In genomic region chr2:139946690-139947089, GRCh38 we compare ENCODE assay signal across 23 cellular contexts.
DNase-seq lines count a peak whose midpoint lies in the region; ATAC-seq and TF ChIP-seq lines count a peak whose summit lies in the region.
"Had no signal": no experiment of that assay in that cellular context is flagged by ENCODE, and none has a peak within 500 bp of the region (broad histone marks: within the 10 kb centered on the region; RNA-seq: fewer than 3 reads in every experiment).

No MANE protein-coding gene starts in this region.

- POLR2A ChIA-PET in activated CD8-positive, alpha-beta T cell treated with anti-CD3 and anti-CD28 coated beads, Interleukin-2, amount 10 ng/mL, durations not matched to agents 7 days and 5 days (lab: Charles Lee) = no interaction called here

- peak; percentile 3 for DNase-seq in cerebellar cortex (ENCODE audit: low spot score)
- no peak for DNase-seq in neural crest cell (ENCODE audit: low read depth, low spot score)
- DNase-seq in activated CD8-positive, alpha-beta T cell treated with anti-CD3 and anti-CD28 coated beads, Interleukin-2, amount 10 ng/mL, durations not matched to agents 7 days and 5 days = no peak
- DNase-seq: activated CD4-positive, alpha-beta T cell treated with anti-CD3 and anti-CD28 coated beads for 48 hours; activated naive CD8-positive, alpha-beta T cell treated with anti-CD3 and anti-CD28 coated beads, Interleukin-2, amount 50 U/mL, for 24 hours; dermis blood vessel endothelial cell; KG1; left ventricle myocardium inferior; NCI-H1092 treated with DMSO at 0.1 percent for 48 hours; NCI-H2081 treated with DMSO at 0.1 percent for 48 hours; NCI-H524 treated with DMSO at 0.1 percent for 48 hours; psoas muscle; small intestine; stimulated activated CD4-positive, alpha-beta T cell treated with anti-CD3 and anti-CD28 coated beads, Interleukin-4, amount 100 ng/mL, for 1 hour; stomach; upper lobe of left lung had no signal

- TF ChIP-seq CTCF in GM12872 (IDR thresholded peaks at IDR 0.05; ENCODE audit: insufficient read depth, low read depth, low read length) (peak; percentile 12; the same call in 1 of the 3 replicates), LNCAP (IDR thresholded peaks at IDR 0.05) (peak; percentile 54), neural crest cell (conservative IDR thresholded peaks at IDR 0.05) (peak; percentile 29)

- peaks cover 8% of the 10 kb centered on the region for H3K9me3 Mint-ChIP-seq in neural crest cell
- H3K9me3 Mint-ChIP-seq in activated CD8-positive, alpha-beta T cell treated with anti-CD3 and anti-CD28 coated beads, Interleukin-2, amount 10 ng/mL, durations not matched to agents 7 days and 5 days (ENCODE audit: insufficient read depth) = peaks cover 16% of the 10 kb centered on the region

- H3K27ac Mint-ChIP-seq in neural crest cell (ENCODE audit: unreplicated experiment) = no peak overlapping the region
- H3K27ac Mint-ChIP-seq in activated CD8-positive, alpha-beta T cell treated with anti-CD3 and anti-CD28 coated beads, Interleukin-2, amount 10 ng/mL, durations not matched to agents 7 days and 5 days = no peak overlapping the region
- H3K27ac Mint-ChIP-seq: activated naive CD8-positive, alpha-beta T cell treated with anti-CD3 and anti-CD28 coated beads, Interleukin-2, amount 50 U/mL, for 24 hours; activated T-helper 2 cell treated with anti-CD3 and anti-CD28 coated beads, Interferon-gamma antibody, Interleukin-2, Interleukin-4, amounts not matched to agents 10 μg/mL and 5 μg/mL and 100 μg/mL, durations not matched to agents 14 hours and 24 hours and 36 hours; B cell had no signal

- H3K4me1 Mint-ChIP-seq in neural crest cell = no peaks in the 10 kb centered on the region
- no peaks in the 10 kb centered on the region for H3K4me1 Mint-ChIP-seq in activated CD8-positive, alpha-beta T cell treated with anti-CD3 and anti-CD28 coated beads, Interleukin-2, amount 10 ng/mL, durations not matched to agents 7 days and 5 days (ENCODE audit: low read depth)
- H3K4me1 Mint-ChIP-seq: activated naive CD8-positive, alpha-beta T cell treated with anti-CD3 and anti-CD28 coated beads, Interleukin-2, amount 50 U/mL, for 24 hours; B cell had no signal

- ATAC-seq in GM21447 (IDR thresholded peaks at IDR 0.05; ENCODE audit: unreplicated experiment) (no peak), GM18868 (IDR thresholded peaks at IDR 0.05; ENCODE audit: unreplicated experiment) (no peak)
- ATAC-seq in activated CD8-positive, alpha-beta T cell treated with anti-CD3 and anti-CD28 coated beads, Interleukin-2, amount 10 ng/mL, durations not matched to agents 7 days and 5 days = no peak
- ATAC-seq: activated naive CD8-positive, alpha-beta T cell treated with anti-CD3 and anti-CD28 coated beads, Interleukin-2, amount 50 U/mL, for 24 hours; mucosa of descending colon; psoas muscle had no signal

- no peak overlapping the region for H3K4me3 Mint-ChIP-seq in neural crest cell
- no peak overlapping the region for H3K4me3 Mint-ChIP-seq in activated CD8-positive, alpha-beta T cell treated with anti-CD3 and anti-CD28 coated beads, Interleukin-2, amount 10 ng/mL, durations not matched to agents 7 days and 5 days
- H3K4me3 Mint-ChIP-seq: activated naive CD8-positive, alpha-beta T cell treated with anti-CD3 and anti-CD28 coated beads, Interleukin-2, amount 50 U/mL, for 24 hours; B cell had no signal

- CTCF ChIA-PET in activated CD8-positive, alpha-beta T cell treated with anti-CD3 and anti-CD28 coated beads, Interleukin-2, amount 10 ng/mL, durations not matched to agents 7 days and 5 days (lab: Charles Lee) = no interaction called here

- no peaks in the 10 kb centered on the region for H3K36me3 Mint-ChIP-seq in neural crest cell (ENCODE audit: low read depth)
- no peaks in the 10 kb centered on the region for H3K36me3 Mint-ChIP-seq in activated CD8-positive, alpha-beta T cell treated with anti-CD3 and anti-CD28 coated beads, Interleukin-2, amount 10 ng/mL, durations not matched to agents 7 days and 5 days (ENCODE audit: low read depth)

- no peaks in the 10 kb centered on the region for H3K27me3 Mint-ChIP-seq in neural crest cell (ENCODE audit: low read depth)
- H3K27me3 Mint-ChIP-seq in activated CD8-positive, alpha-beta T cell treated with anti-CD3 and anti-CD28 coated beads, Interleukin-2, amount 10 ng/mL, durations not matched to agents 7 days and 5 days (ENCODE audit: low read depth) = no peaks in the 10 kb centered on the region
- H3K27me3 Mint-ChIP-seq: activated naive CD8-positive, alpha-beta T cell treated with anti-CD3 and anti-CD28 coated beads, Interleukin-2, amount 50 U/mL, for 24 hours; B cell had no signal
